Comparison of ENCODE assay signal across 25 cellular contexts in the genomic region with DNA sequence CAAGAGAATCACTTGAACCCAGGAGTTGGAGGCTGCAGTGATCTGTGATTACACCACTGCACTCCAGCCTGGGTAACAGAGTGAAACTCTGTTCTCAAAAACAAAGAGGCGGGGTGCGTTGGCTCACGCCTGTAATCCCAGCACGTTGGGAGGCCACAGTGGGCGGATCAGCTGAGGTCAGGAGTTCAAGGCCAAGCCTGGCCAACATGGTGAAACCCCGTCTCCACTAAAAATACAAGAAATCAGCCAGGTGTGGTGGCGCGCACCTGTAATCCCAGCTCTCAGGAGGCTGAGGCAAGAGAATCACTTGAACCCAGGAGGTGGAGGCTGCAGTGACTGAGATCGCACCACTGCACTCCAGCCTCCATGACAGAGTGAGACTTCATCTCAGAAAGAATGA.
"Had no signal": no experiment of that assay in that cellular context is flagged by ENCODE, and none has a peak within 500 bp of the region (broad histone marks: within the 10 kb centered on the region; RNA-seq: fewer than 3 reads in every experiment).

No MANE protein-coding gene starts in this region.

- H3K27ac Mint-ChIP-seq: memory B cell; mesothelial cell of epicardium; natural killer cell treated with Interleukin-12 subunit alpha and Interleukin-12 subunit beta and Interleukin-15 and Interleukin-18, amount 100 ng/mL, for 72 hours; neural progenitor cell had no signal

- H3K4me3 ChIP-seq: colonic mucosa, esophagus muscularis mucosa, lung, mucosa of descending colon, neural progenitor cell, prostate gland, right atrium auricular region, skin epidermis, spleen, testis, tibial artery, upper lobe of left lung had no signal

- H3K4me1 ChIP-seq: colonic mucosa, foreskin keratinocyte, neural progenitor cell, prostate gland, right atrium auricular region, spleen, testis, tibial artery, upper lobe of left lung had no signal

- H3K9me3 ChIP-seq: colonic mucosa, esophagus muscularis mucosa, mucosa of descending colon, prostate gland, right atrium auricular region, spleen, testis, tibial artery, upper lobe of left lung had no signal

- H3K27ac ChIP-seq: colonic mucosa, esophagus muscularis mucosa, foreskin keratinocyte, neural progenitor cell, prostate gland, right atrium auricular region, skin epidermis, spleen, testis, tibial artery, upper lobe of left lung had no signal

- H3K9me3 Mint-ChIP-seq: central memory CD8-positive, alpha-beta T cell; memory B cell; mesothelial cell of epicardium; naive B cell; natural killer cell treated with Interleukin-12 subunit alpha and Interleukin-12 subunit beta and Interleukin-15 and Interleukin-18, amount 100 ng/mL, for 72 hours; neural progenitor cell had no signal

- H3K4me2 ChIP-seq: neural progenitor cell had no signal

- H3K9ac ChIP-seq: neural progenitor cell had no signal

- DNase-seq: colonic mucosa; dermis blood vessel endothelial cell; effector memory CD4-positive, alpha-beta T cell; foreskin keratinocyte; glutamatergic neuron; hypothalamus; mucosa of descending colon; naive B cell; spleen; stimulated activated CD4-positive, alpha-beta T cell treated with anti-CD3 and anti-CD28 coated beads, Interleukin-4, amount 100 ng/mL, for 4 hours; stimulated activated naive CD4-positive, alpha-beta T cell; substantia nigra; testis; tibial artery; upper lobe of left lung had no signal

- H3K4me1 Mint-ChIP-seq: central memory CD8-positive, alpha-beta T cell; memory B cell; mesothelial cell of epicardium; naive B cell; neural progenitor cell had no signal

- H3K36me3 ChIP-seq: colonic mucosa, neural progenitor cell, prostate gland had no signal

- H3K27me3 ChIP-seq: colonic mucosa, esophagus muscularis mucosa, foreskin keratinocyte, neural progenitor cell, right atrium auricular region, spleen, testis, tibial artery, upper lobe of left lung had no signal

- ATAC-seq: foreskin keratinocyte; mucosa of descending colon; natural killer cell treated with Interleukin-12 subunit alpha and Interleukin-12 subunit beta and Interleukin-15 and Interleukin-18, amount 100 ng/mL, for 72 hours had no signal

- H3K4me3 Mint-ChIP-seq: central memory CD8-positive, alpha-beta T cell; memory B cell; mesothelial cell of epicardium; naive B cell; natural killer cell treated with Interleukin-12 subunit alpha and Interleukin-12 subunit beta and Interleukin-15 and Interleukin-18, amount 100 ng/mL, for 72 hours; neural progenitor cell had no signal

- H3K27me3 Mint-ChIP-seq: central memory CD8-positive, alpha-beta T cell; memory B cell; naive B cell; natural killer cell treated with Interleukin-12 subunit alpha and Interleukin-12 subunit beta and Interleukin-15 and Interleukin-18, amount 100 ng/mL, for 72 hours had no signal
